ENCODE assay signal across 12 cellular contexts in genomic region chr22:44648821-44649566, GRCh38. TPM values are rescaled to one million over a fixed set of nuclear protein-coding genes. Genes with fewer than 3 reads are reported as not detected.
DNase-seq lines count a peak whose midpoint lies in the region; ATAC-seq and TF ChIP-seq lines count a peak whose summit lies in the region.
"Had no signal": no experiment of that assay in that cellular context is flagged by ENCODE, and none has a peak within 500 bp of the region (broad histone marks: within the 10 kb centered on the region; RNA-seq: fewer than 3 reads in every experiment).

No MANE protein-coding gene starts in this region.

- H3K27me3 ChIP-seq in body of pancreas (no peaks in the 10 kb centered on the region), left ventricle myocardium inferior (ENCODE audit: low read depth) (peaks cover 56% of the 10 kb centered on the region), rectal smooth muscle tissue (ENCODE audit: control insufficient read depth, insufficient read depth, low read length) (no peaks in the 10 kb centered on the region)

- no peaks in the 10 kb centered on the region for H3K9me3 ChIP-seq in body of pancreas
- peaks cover 4% of the 10 kb centered on the region for H3K9me3 ChIP-seq in left ventricle myocardium inferior (replicated peaks)

- H3K4me3 ChIP-seq in body of pancreas (no peak overlapping the region), left ventricle myocardium inferior (no peak overlapping the region), rectal smooth muscle tissue (ENCODE audit: low read length) (no peak overlapping the region)

- no peaks in the 10 kb centered on the region for H3K36me3 ChIP-seq in body of pancreas (replicated peaks in 1 of 2; ENCODE audit: insufficient read depth in 1 of 2, low read depth in 2 of 2)
- no peaks in the 10 kb centered on the region for H3K36me3 ChIP-seq in left ventricle myocardium inferior
- no peaks in the 10 kb centered on the region for H3K36me3 ChIP-seq in rectal smooth muscle tissue (ENCODE audit: control insufficient read depth, insufficient read depth, low read length)

- H3K9me3 Mint-ChIP-seq in activated T-cell treated with anti-CD3 and anti-CD28 coated beads, Interleukin-2, amount 50 U/mL, for 4 hours, result no peaks in the 10 kb centered on the region

- intact Hi-C loops in body of pancreas (cut with DNase I), result no loop called here
- intact Hi-C loops in left ventricle myocardium inferior (cut with micrococcal nuclease), result no loop called here

- H3K9ac ChIP-seq in rectal smooth muscle tissue (ENCODE audit: low read length), result no peak overlapping the region
- H3K9ac ChIP-seq: parathyroid adenoma had no signal

- peak; percentile 18 for ATAC-seq in body of pancreas
- ATAC-seq in activated T-cell treated with anti-CD3 and anti-CD28 coated beads, Interleukin-2, amount 50 U/mL, for 4 hours, result no peak

- no peak overlapping the region for H3K4me3 Mint-ChIP-seq in activated T-cell treated with anti-CD3 and anti-CD28 coated beads, Interleukin-2, amount 50 U/mL, for 4 hours

- no peaks in the 10 kb centered on the region for H3K4me1 ChIP-seq in body of pancreas
- no peaks in the 10 kb centered on the region for H3K4me1 ChIP-seq in left ventricle myocardium inferior
- H3K4me1 ChIP-seq in rectal smooth muscle tissue (ENCODE audit: control insufficient read depth, insufficient read depth, low read length), result no peaks in the 10 kb centered on the region
- H3K4me1 ChIP-seq: parathyroid adenoma had no signal

- no peaks in the 10 kb centered on the region for H3K36me3 Mint-ChIP-seq in activated T-cell treated with anti-CD3 and anti-CD28 coated beads, Interleukin-2, amount 50 U/mL, for 4 hours (ENCODE audit: insufficient read depth)

- TF ChIP-seq POLR2A in body of pancreas (IDR thresholded peaks at IDR 0.05), result no peak

- peak overlapping the region in 1 of 4 donors; percentile 25 for H3K27ac ChIP-seq in body of pancreas
- peak overlapping the region; percentile 33 for H3K27ac ChIP-seq in left ventricle myocardium inferior (replicated peaks)
- peak overlapping the region; percentile 15 for H3K27ac ChIP-seq in rectal smooth muscle tissue (ENCODE audit: low read depth, low read length)
- H3K27ac ChIP-seq: parathyroid adenoma had no signal

- no peaks in the 10 kb centered on the region for H3K4me1 Mint-ChIP-seq in activated T-cell treated with anti-CD3 and anti-CD28 coated beads, Interleukin-2, amount 50 U/mL, for 4 hours (ENCODE audit: low read depth)

- no peak for TF ChIP-seq CTCF in body of pancreas (IDR thresholded peaks at IDR 0.05)
- no peak for TF ChIP-seq CTCF in left ventricle myocardium inferior (IDR thresholded peaks at IDR 0.05; ENCODE audit: borderline replicate concordance)

- peak; percentile 84 for DNase-seq in EL
- DNase-seq in body of pancreas, result peak in 1 of 4 donors; percentile 21
- no peak for DNase-seq in left ventricle myocardium inferior
- DNase-seq in Kasumi-1 (lab: John Stamatoyannopoulos, UW), result no peak
- DNase-seq in activated T-cell treated with anti-CD3 and anti-CD28 coated beads, Interleukin-2, amount 50 U/mL, for 4 hours, result no peak
- no peak for DNase-seq in DMS79 treated with DMSO at 0.1 percent for 48 hours (lab: John Stamatoyannopoulos, UW)
- DNase-seq in middle frontal gyrus (ENCODE audit: extremely low spot score, low spot score), result no peak
- DNase-seq: activated CD4-positive, alpha-beta T cell treated with anti-CD3 and anti-CD28 coated beads, Interleukin-2, amount 50 U/mL, for 1 hour; NCI-H1930; SHP77 treated with DMSO at 0.1 percent for 48 hours had no signal

- 59 to 61% methylated on average over 9 to 20 of the region's 20 CpGs for WGBS in body of pancreas, 2 donors

- peaks cover 2% of the 10 kb centered on the region for H3K27me3 Mint-ChIP-seq in activated T-cell treated with anti-CD3 and anti-CD28 coated beads, Interleukin-2, amount 50 U/mL, for 4 hours (ENCODE audit: low read depth)

RNA-seq across cellular contexts. Expression of gene PRR5, which starts 53.0 kb away (rescaled TPM):
- total RNA-seq in body of pancreas (10 to 100 TPM; 12.5 to 20.4 TPM), left ventricle myocardium inferior (2.9 TPM)
- 10 to 100 TPM; 30.4 to 41.1 (median 33.0) TPM for total RNA-seq in activated T-cell treated with anti-CD3 and anti-CD28 coated beads, Interleukin-2, amount 50 U/mL, for 4 hours
